ENCODE assay signal across 1 cellular context in the genomic region with DNA sequence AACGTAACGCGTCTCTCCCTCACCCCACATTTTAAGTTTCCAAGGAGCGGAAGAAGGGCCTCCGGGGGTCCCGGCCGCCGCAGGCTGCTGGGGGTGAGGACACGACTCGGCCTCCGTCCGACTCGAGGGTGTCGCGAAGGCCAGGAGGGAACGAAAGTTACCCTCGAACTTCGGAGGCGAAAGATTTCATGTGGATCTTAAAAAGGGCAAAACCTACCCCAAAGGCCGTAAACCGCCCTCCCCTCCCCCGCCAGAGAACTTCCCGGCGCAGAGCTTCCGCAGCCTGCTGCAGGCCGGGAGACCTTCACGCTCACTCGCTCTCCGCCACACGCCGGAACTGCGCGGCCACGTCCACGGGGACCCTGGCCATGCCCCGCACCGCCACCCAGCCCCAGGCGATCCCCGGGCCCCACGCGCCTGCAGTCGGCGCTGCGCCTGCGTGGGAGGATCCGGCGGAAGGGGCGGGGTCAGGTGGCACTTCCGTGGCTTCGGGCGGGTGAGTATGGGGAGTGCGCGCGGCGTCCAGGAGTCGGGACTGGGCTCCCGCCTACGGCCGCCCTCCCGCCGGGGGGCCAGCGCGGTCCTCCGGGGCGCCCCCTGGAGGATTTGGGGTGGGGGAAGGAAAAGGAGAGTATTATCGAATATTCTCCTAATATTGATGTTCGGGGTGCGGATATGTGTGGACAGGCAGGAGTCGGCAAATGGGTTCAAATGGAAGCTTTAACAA.
TF ChIP-seq lines count a peak whose summit lies in the region.

A gene (plus strand): TSS at position 474 of the 727 bp plus-strand sequence. CDS start 19,755 bp downstream, outside the sequence.

TF ChIP-seq in K562, 482 proteins besides CTCF, POLR2A, EP300 and RAD21 (continued from another document and continues in another):
- TF ChIP-seq, protein P1, sequence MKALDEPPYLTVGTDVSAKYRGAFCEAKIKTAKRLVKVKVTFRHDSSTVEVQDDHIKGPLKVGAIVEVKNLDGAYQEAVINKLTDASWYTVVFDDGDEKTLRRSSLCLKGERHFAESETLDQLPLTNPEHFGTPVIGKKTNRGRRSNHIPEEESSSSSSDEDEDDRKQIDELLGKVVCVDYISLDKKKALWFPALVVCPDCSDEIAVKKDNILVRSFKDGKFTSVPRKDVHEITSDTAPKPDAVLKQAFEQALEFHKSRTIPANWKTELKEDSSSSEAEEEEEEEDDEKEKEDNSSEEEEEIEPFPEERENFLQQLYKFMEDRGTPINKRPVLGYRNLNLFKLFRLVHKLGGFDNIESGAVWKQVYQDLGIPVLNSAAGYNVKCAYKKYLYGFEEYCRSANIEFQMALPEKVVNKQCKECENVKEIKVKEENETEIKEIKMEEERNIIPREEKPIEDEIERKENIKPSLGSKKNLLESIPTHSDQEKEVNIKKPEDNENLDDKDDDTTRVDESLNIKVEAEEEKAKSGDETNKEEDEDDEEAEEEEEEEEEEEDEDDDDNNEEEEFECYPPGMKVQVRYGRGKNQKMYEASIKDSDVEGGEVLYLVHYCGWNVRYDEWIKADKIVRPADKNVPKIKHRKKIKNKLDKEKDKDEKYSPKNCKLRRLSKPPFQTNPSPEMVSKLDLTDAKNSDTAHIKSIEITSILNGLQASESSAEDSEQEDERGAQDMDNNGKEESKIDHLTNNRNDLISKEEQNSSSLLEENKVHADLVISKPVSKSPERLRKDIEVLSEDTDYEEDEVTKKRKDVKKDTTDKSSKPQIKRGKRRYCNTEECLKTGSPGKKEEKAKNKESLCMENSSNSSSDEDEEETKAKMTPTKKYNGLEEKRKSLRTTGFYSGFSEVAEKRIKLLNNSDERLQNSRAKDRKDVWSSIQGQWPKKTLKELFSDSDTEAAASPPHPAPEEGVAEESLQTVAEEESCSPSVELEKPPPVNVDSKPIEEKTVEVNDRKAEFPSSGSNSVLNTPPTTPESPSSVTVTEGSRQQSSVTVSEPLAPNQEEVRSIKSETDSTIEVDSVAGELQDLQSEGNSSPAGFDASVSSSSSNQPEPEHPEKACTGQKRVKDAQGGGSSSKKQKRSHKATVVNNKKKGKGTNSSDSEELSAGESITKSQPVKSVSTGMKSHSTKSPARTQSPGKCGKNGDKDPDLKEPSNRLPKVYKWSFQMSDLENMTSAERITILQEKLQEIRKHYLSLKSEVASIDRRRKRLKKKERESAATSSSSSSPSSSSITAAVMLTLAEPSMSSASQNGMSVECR (CRISPR knock-in tag; IDR thresholded peaks at IDR 0.05), result peak; percentile 61; the same call in 1 of the 2 replicates
- TF ChIP-seq KDM5B (IDR thresholded peaks at IDR 0.05; ENCODE audit: insufficient replicate concordance, low read depth, low read length), result peak; percentile 88
- no peak for TF ChIP-seq ZKSCAN3 (CRISPR knock-in tag; IDR thresholded peaks at IDR 0.05)
- TF ChIP-seq NR1H2 (CRISPR knock-in tag; IDR thresholded peaks at IDR 0.05), result no peak
- TF ChIP-seq GTF2A2 (tag; IDR thresholded peaks at IDR 0.05), result no peak
- TF ChIP-seq FOXP1 (CRISPR knock-in tag; IDR thresholded peaks at IDR 0.05), result peak; percentile 95; the same call in 1 of the 2 replicates
- TF ChIP-seq, protein P2, sequence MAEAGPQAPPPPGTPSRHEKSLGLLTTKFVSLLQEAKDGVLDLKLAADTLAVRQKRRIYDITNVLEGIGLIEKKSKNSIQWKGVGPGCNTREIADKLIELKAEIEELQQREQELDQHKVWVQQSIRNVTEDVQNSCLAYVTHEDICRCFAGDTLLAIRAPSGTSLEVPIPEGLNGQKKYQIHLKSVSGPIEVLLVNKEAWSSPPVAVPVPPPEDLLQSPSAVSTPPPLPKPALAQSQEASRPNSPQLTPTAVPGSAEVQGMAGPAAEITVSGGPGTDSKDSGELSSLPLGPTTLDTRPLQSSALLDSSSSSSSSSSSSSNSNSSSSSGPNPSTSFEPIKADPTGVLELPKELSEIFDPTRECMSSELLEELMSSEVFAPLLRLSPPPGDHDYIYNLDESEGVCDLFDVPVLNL (CRISPR knock-in tag; IDR thresholded peaks at IDR 0.05; ENCODE audit: low read depth), result no peak
- no peak for TF ChIP-seq TRIM28 (IDR thresholded peaks at IDR 0.05)
- TF ChIP-seq, protein P3, sequence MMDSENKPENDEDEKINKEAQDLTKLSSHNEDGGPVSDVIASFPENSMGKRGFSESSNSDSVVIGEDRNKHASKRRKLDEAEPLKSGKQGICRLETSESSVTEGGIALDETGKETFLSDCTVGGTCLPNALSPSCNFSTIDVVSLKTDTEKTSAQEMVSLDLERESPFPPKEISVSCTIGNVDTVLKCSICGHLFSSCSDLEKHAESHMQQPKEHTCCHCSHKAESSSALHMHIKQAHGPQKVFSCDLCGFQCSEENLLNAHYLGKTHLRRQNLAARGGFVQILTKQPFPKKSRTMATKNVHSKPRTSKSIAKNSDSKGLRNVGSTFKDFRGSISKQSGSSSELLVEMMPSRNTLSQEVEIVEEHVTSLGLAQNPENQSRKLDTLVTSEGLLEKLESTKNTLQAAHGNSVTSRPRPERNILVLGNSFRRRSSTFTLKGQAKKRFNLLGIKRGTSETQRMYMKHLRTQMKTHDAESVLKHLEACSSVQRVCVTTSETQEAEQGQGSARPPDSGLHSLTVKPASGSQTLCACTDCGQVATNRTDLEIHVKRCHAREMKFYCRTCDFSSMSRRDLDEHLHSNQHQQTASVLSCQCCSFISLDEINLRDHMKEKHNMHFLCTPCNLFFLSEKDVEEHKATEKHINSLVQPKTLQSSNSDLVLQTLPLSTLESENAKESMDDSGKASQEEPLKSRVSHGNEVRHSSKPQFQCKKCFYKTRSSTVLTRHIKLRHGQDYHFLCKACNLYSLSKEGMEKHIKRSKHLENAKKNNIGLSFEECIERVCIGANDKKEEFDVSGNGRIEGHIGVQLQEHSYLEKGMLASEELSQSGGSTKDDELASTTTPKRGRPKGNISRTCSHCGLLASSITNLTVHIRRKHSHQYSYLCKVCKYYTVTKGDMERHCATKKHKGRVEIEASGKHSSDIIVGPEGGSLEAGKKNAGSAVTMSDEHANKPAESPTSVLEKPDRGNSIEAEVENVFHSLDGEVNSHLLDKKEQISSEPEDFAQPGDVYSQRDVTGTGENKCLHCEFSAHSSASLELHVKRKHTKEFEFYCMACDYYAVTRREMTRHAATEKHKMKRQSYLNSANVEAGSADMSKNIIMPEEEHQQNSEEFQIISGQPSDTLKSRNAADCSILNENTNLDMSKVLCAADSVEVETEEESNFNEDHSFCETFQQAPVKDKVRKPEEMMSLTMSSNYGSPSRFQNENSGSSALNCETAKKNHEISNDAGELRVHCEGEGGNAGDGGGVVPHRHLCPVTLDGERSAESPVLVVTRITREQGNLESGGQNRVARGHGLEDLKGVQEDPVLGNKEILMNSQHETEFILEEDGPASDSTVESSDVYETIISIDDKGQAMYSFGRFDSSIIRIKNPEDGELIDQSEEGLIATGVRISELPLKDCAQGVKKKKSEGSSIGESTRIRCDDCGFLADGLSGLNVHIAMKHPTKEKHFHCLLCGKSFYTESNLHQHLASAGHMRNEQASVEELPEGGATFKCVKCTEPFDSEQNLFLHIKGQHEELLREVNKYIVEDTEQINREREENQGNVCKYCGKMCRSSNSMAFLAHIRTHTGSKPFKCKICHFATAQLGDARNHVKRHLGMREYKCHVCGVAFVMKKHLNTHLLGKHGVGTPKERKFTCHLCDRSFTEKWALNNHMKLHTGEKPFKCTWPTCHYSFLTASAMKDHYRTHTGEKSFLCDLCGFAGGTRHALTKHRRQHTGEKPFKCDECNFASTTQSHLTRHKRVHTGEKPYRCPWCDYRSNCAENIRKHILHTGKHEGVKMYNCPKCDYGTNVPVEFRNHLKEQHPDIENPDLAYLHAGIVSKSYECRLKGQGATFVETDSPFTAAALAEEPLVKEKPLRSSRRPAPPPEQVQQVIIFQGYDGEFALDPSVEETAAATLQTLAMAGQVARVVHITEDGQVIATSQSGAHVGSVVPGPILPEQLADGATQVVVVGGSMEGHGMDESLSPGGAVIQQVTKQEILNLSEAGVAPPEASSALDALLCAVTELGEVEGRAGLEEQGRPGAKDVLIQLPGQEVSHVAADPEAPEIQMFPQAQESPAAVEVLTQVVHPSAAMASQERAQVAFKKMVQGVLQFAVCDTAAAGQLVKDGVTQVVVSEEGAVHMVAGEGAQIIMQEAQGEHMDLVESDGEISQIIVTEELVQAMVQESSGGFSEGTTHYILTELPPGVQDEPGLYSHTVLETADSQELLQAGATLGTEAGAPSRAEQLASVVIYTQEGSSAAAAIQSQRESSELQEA (IDR thresholded peaks at IDR 0.05; ENCODE audit: low read depth), result peak; percentile 65; the same call in 1 of the 2 replicates
- TF ChIP-seq TGIF2 (CRISPR knock-in tag; IDR thresholded peaks at IDR 0.05), result no peak
- peak; percentile 89 for TF ChIP-seq RBBP5 (IDR thresholded peaks at IDR 0.05; ENCODE audit: borderline replicate concordance, insufficient read depth, low read length, poor library complexity, severe bottlenecking)
- no peak for TF ChIP-seq ZNF696 (CRISPR knock-in tag; conservative IDR thresholded peaks at IDR 0.05)
- no peak for TF ChIP-seq ZNF445 (CRISPR knock-in tag; IDR thresholded peaks at IDR 0.05; ENCODE audit: low read depth)
- peak; percentile 85 for TF ChIP-seq MTA3 (IDR thresholded peaks at IDR 0.05; ENCODE audit: borderline replicate concordance)
- TF ChIP-seq TCF7L2 (IDR thresholded peaks at IDR 0.05; ENCODE audit: low read depth, low read length), result no peak
- no peak for TF ChIP-seq GATA2 (CRISPR knock-in tag; IDR thresholded peaks at IDR 0.05)
- TF ChIP-seq, protein P4, sequence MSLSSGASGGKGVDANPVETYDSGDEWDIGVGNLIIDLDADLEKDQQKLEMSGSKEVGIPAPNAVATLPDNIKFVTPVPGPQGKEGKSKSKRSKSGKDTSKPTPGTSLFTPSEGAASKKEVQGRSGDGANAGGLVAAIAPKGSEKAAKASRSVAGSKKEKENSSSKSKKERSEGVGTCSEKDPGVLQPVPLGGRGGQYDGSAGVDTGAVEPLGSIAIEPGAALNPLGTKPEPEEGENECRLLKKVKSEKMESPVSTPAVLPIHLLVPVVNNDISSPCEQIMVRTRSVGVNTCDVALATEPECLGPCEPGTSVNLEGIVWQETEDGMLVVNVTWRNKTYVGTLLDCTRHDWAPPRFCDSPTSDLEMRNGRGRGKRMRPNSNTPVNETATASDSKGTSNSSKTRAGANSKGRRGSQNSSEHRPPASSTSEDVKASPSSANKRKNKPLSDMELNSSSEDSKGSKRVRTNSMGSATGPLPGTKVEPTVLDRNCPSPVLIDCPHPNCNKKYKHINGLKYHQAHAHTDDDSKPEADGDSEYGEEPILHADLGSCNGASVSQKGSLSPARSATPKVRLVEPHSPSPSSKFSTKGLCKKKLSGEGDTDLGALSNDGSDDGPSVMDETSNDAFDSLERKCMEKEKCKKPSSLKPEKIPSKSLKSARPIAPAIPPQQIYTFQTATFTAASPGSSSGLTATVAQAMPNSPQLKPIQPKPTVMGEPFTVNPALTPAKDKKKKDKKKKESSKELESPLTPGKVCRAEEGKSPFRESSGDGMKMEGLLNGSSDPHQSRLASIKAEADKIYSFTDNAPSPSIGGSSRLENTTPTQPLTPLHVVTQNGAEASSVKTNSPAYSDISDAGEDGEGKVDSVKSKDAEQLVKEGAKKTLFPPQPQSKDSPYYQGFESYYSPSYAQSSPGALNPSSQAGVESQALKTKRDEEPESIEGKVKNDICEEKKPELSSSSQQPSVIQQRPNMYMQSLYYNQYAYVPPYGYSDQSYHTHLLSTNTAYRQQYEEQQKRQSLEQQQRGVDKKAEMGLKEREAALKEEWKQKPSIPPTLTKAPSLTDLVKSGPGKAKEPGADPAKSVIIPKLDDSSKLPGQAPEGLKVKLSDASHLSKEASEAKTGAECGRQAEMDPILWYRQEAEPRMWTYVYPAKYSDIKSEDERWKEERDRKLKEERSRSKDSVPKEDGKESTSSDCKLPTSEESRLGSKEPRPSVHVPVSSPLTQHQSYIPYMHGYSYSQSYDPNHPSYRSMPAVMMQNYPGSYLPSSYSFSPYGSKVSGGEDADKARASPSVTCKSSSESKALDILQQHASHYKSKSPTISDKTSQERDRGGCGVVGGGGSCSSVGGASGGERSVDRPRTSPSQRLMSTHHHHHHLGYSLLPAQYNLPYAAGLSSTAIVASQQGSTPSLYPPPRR (CRISPR knock-in tag; IDR thresholded peaks at IDR 0.05; ENCODE audit: borderline replicate concordance), result 0 out of 2 replicates have a peak, but pooled peaks have one; percentile 10
- no peak for TF ChIP-seq NFIX (CRISPR knock-in tag; IDR thresholded peaks at IDR 0.05; ENCODE audit: low read depth)
- peak; percentile 67; the same call in 1 of the 2 replicates for TF ChIP-seq ZNF431 (CRISPR knock-in tag; IDR thresholded peaks at IDR 0.05)
- TF ChIP-seq EHMT2 (IDR thresholded peaks at IDR 0.05), result peak; percentile 75
- peak; percentile 97 for TF ChIP-seq SAFB (IDR thresholded peaks at IDR 0.05; ENCODE audit: borderline replicate concordance, low read depth, low read length)
- no peak for TF ChIP-seq MTA1 (IDR thresholded peaks at IDR 0.05; ENCODE audit: borderline replicate concordance)
- TF ChIP-seq RAD51 (IDR thresholded peaks at IDR 0.05; ENCODE audit: borderline replicate concordance, low read depth), result peak; percentile 33; the same call in 1 of the 2 replicates
- no peak for TF ChIP-seq JUNB (CRISPR knock-in tag; conservative IDR thresholded peaks at IDR 0.05)
- peak; percentile 96 for TF ChIP-seq POLR2AphosphoS5 (IDR thresholded peaks at IDR 0.05; ENCODE audit: control insufficient read depth, insufficient read depth, low read depth, low read length)
- TF ChIP-seq ZBTB8A (IDR thresholded peaks at IDR 0.05; ENCODE audit: partially characterized antibody), result no peak
- TF ChIP-seq, protein P5, sequence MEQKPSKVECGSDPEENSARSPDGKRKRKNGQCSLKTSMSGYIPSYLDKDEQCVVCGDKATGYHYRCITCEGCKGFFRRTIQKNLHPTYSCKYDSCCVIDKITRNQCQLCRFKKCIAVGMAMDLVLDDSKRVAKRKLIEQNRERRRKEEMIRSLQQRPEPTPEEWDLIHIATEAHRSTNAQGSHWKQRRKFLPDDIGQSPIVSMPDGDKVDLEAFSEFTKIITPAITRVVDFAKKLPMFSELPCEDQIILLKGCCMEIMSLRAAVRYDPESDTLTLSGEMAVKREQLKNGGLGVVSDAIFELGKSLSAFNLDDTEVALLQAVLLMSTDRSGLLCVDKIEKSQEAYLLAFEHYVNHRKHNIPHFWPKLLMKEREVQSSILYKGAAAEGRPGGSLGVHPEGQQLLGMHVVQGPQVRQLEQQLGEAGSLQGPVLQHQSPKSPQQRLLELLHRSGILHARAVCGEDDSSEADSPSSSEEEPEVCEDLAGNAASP (IDR thresholded peaks at IDR 0.05), result no peak
- TF ChIP-seq, protein P6, sequence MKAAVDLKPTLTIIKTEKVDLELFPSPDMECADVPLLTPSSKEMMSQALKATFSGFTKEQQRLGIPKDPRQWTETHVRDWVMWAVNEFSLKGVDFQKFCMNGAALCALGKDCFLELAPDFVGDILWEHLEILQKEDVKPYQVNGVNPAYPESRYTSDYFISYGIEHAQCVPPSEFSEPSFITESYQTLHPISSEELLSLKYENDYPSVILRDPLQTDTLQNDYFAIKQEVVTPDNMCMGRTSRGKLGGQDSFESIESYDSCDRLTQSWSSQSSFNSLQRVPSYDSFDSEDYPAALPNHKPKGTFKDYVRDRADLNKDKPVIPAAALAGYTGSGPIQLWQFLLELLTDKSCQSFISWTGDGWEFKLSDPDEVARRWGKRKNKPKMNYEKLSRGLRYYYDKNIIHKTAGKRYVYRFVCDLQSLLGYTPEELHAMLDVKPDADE (conservative IDR thresholded peaks at IDR 0.05; ENCODE audit: control insufficient read depth, low read depth, low read length), result peak; percentile 85
- no peak for TF ChIP-seq WHSC1 (IDR thresholded peaks at IDR 0.05; ENCODE audit: low read length)
- TF ChIP-seq ATF1 (CRISPR knock-in tag; IDR thresholded peaks at IDR 0.05), result no peak
- peak; percentile 68; the same call in 1 of the 2 replicates for TF ChIP-seq ATF1 (tag; IDR thresholded peaks at IDR 0.05)
- TF ChIP-seq ZNF232 (CRISPR knock-in tag; IDR thresholded peaks at IDR 0.05), result peak; percentile 47; the same call in 1 of the 2 replicates
- no peak for TF ChIP-seq ETV6 (IDR thresholded peaks at IDR 0.05; ENCODE audit: borderline replicate concordance in 1 of 2, low read depth in 2 of 2, low read length in 1 of 2)
- TF ChIP-seq ETV6 (CRISPR knock-in tag; IDR thresholded peaks at IDR 0.05; ENCODE audit: borderline replicate concordance), result no peak
